Comparison of ENCODE assay signal across 1 cellular context in the genomic region with DNA sequence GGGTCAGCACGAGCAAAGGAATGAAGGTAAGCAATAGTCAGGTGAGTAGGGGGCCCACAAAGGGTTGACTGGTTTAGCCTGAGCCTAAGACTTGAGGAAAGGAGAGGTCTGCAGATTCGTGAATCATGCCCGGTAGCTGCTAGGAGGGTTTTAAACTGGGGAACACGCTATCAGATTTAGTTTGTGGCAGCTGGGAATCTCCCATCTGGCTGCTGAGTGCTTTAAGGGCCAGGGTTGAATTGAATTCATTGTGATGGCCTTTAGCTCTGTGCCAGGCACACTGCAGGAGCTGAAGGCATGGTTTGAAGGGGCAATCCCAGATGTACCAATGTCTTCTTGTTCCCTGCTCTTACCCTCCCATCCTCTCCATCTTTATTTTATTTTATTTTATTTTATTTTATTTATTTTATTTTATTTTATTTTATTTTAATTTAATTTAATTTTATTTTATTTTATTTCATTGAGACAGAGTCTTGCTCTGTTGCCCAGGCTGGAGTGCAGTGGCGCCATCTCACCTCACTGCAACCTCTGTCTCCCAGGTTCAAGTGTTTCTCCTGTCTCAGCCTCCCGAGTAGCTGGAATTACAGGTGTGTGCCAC.
TF ChIP-seq lines count a peak whose summit lies in the region.

No MANE protein-coding gene starts in this region.

TF ChIP-seq in GM23338, 12 proteins besides CTCF, POLR2A, EP300 and RAD21 (continued from another document):
- TF ChIP-seq, protein P1, sequence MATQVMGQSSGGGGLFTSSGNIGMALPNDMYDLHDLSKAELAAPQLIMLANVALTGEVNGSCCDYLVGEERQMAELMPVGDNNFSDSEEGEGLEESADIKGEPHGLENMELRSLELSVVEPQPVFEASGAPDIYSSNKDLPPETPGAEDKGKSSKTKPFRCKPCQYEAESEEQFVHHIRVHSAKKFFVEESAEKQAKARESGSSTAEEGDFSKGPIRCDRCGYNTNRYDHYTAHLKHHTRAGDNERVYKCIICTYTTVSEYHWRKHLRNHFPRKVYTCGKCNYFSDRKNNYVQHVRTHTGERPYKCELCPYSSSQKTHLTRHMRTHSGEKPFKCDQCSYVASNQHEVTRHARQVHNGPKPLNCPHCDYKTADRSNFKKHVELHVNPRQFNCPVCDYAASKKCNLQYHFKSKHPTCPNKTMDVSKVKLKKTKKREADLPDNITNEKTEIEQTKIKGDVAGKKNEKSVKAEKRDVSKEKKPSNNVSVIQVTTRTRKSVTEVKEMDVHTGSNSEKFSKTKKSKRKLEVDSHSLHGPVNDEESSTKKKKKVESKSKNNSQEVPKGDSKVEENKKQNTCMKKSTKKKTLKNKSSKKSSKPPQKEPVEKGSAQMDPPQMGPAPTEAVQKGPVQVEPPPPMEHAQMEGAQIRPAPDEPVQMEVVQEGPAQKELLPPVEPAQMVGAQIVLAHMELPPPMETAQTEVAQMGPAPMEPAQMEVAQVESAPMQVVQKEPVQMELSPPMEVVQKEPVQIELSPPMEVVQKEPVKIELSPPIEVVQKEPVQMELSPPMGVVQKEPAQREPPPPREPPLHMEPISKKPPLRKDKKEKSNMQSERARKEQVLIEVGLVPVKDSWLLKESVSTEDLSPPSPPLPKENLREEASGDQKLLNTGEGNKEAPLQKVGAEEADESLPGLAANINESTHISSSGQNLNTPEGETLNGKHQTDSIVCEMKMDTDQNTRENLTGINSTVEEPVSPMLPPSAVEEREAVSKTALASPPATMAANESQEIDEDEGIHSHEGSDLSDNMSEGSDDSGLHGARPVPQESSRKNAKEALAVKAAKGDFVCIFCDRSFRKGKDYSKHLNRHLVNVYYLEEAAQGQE (IDR thresholded peaks at IDR 0.05; ENCODE audit: unreplicated experiment): no peak
- no peak for TF ChIP-seq ZNF114 (CRISPR knock-in tag; IDR thresholded peaks at IDR 0.05)
- TF ChIP-seq EZH2 (IDR thresholded peaks at IDR 0.05; ENCODE audit: low read depth, unreplicated experiment): no peak
- no peak for TF ChIP-seq STAT1 (IDR thresholded peaks at IDR 0.05; ENCODE audit: unreplicated experiment)
- TF ChIP-seq ZNF331 (CRISPR knock-in tag; IDR thresholded peaks at IDR 0.05; ENCODE audit: low read depth): no peak
- no peak for TF ChIP-seq POLR2AphosphoS5 (IDR thresholded peaks at IDR 0.05; ENCODE audit: low read depth)
- TF ChIP-seq EZH2phosphoT487 (IDR thresholded peaks at IDR 0.05; ENCODE audit: unreplicated experiment): no peak
- TF ChIP-seq, protein P2, sequence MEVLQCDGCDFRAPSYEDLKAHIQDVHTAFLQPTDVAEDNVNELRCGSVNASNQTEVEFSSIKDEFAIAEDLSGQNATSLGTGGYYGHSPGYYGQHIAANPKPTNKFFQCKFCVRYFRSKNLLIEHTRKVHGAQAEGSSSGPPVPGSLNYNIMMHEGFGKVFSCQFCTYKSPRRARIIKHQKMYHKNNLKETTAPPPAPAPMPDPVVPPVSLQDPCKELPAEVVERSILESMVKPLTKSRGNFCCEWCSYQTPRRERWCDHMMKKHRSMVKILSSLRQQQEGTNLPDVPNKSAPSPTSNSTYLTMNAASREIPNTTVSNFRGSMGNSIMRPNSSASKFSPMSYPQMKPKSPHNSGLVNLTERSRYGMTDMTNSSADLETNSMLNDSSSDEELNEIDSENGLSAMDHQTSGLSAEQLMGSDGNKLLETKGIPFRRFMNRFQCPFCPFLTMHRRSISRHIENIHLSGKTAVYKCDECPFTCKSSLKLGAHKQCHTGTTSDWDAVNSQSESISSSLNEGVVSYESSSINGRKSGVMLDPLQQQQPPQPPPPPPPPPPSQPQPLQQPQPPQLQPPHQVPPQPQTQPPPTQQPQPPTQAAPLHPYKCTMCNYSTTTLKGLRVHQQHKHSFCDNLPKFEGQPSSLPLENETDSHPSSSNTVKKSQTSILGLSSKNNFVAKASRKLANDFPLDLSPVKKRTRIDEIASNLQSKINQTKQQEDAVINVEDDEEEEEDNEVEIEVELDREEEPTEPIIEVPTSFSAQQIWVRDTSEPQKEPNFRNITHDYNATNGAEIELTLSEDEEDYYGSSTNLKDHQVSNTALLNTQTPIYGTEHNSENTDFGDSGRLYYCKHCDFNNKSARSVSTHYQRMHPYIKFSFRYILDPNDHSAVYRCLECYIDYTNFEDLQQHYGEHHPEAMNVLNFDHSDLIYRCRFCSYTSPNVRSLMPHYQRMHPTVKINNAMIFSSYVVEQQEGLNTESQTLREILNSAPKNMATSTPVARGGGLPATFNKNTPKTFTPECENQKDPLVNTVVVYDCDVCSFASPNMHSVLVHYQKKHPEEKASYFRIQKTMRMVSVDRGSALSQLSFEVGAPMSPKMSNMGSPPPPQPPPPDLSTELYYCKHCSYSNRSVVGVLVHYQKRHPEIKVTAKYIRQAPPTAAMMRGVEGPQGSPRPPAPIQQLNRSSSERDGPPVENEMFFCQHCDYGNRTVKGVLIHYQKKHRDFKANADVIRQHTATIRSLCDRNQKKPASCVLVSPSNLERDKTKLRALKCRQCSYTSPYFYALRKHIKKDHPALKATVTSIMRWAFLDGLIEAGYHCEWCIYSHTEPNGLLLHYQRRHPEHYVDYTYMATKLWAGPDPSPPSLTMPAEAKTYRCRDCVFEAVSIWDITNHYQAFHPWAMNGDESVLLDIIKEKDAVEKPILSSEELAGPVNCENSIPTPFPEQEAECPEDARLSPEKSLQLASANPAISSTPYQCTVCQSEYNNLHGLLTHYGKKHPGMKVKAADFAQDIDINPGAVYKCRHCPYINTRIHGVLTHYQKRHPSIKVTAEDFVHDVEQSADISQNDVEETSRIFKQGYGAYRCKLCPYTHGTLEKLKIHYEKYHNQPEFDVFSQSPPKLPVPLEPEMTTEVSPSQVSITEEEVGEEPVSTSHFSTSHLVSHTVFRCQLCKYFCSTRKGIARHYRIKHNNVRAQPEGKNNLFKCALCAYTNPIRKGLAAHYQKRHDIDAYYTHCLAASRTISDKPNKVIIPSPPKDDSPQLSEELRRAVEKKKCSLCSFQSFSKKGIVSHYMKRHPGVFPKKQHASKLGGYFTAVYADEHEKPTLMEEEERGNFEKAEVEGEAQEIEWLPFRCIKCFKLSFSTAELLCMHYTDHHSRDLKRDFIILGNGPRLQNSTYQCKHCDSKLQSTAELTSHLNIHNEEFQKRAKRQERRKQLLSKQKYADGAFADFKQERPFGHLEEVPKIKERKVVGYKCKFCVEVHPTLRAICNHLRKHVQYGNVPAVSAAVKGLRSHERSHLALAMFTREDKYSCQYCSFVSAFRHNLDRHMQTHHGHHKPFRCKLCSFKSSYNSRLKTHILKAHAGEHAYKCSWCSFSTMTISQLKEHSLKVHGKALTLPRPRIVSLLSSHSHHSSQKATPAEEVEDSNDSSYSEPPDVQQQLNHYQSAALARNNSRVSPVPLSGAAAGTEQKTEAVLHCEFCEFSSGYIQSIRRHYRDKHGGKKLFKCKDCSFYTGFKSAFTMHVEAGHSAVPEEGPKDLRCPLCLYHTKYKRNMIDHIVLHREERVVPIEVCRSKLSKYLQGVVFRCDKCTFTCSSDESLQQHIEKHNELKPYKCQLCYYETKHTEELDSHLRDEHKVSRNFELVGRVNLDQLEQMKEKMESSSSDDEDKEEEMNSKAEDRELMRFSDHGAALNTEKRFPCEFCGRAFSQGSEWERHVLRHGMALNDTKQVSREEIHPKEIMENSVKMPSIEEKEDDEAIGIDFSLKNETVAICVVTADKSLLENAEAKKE (CRISPR knock-in tag; IDR thresholded peaks at IDR 0.05): no peak
TF ChIP-seq in GM23338: peak in this region for 0.
